In the genomic region with DNA sequence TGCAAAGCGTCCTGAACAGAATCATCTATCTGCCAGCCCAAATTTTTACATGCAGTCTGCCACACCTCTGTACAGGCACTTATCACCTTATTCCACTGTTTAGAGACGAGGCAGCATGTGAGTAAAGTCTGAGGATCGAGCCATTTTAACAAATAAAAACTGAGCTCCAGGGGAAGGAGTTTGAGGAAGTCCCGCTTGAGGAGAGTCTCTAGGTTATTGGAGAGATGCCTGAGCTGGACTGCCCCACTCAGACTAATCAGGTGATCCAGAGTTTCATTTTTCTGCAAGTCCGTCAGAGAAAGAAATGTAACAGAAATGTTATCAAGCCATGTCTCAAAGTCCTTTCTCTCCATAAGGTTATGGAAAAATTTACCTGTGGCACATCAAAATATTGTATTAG, we compare ENCODE assay signal across 1 cellular context.
TF ChIP-seq lines count a peak whose summit lies in the region.

No MANE protein-coding gene starts in this region.

TF ChIP-seq in GM23338, 12 proteins besides CTCF, POLR2A, EP300 and RAD21:
- TF ChIP-seq NANOG (IDR thresholded peaks at IDR 0.05; ENCODE audit: borderline replicate concordance) (no peak), POLR2AphosphoS5 (IDR thresholded peaks at IDR 0.05; ENCODE audit: low read depth) (no peak), ZNF114 (CRISPR knock-in tag; IDR thresholded peaks at IDR 0.05) (no peak), EZH2 (IDR thresholded peaks at IDR 0.05; ENCODE audit: low read depth, unreplicated experiment) (no peak), EZH2phosphoT487 (IDR thresholded peaks at IDR 0.05; ENCODE audit: unreplicated experiment) (no peak), ZNF331 (CRISPR knock-in tag; IDR thresholded peaks at IDR 0.05; ENCODE audit: low read depth) (no peak), CREB1 (CRISPR knock-in tag; IDR thresholded peaks at IDR 0.05; ENCODE audit: low read depth) (no peak), JUNB (IDR thresholded peaks at IDR 0.05; ENCODE audit: unreplicated experiment) (no peak), STAT1 (IDR thresholded peaks at IDR 0.05; ENCODE audit: unreplicated experiment) (no peak)
- TF ChIP-seq, protein P1, sequence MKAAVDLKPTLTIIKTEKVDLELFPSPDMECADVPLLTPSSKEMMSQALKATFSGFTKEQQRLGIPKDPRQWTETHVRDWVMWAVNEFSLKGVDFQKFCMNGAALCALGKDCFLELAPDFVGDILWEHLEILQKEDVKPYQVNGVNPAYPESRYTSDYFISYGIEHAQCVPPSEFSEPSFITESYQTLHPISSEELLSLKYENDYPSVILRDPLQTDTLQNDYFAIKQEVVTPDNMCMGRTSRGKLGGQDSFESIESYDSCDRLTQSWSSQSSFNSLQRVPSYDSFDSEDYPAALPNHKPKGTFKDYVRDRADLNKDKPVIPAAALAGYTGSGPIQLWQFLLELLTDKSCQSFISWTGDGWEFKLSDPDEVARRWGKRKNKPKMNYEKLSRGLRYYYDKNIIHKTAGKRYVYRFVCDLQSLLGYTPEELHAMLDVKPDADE (IDR thresholded peaks at IDR 0.05): no peak
- TF ChIP-seq, protein P2, sequence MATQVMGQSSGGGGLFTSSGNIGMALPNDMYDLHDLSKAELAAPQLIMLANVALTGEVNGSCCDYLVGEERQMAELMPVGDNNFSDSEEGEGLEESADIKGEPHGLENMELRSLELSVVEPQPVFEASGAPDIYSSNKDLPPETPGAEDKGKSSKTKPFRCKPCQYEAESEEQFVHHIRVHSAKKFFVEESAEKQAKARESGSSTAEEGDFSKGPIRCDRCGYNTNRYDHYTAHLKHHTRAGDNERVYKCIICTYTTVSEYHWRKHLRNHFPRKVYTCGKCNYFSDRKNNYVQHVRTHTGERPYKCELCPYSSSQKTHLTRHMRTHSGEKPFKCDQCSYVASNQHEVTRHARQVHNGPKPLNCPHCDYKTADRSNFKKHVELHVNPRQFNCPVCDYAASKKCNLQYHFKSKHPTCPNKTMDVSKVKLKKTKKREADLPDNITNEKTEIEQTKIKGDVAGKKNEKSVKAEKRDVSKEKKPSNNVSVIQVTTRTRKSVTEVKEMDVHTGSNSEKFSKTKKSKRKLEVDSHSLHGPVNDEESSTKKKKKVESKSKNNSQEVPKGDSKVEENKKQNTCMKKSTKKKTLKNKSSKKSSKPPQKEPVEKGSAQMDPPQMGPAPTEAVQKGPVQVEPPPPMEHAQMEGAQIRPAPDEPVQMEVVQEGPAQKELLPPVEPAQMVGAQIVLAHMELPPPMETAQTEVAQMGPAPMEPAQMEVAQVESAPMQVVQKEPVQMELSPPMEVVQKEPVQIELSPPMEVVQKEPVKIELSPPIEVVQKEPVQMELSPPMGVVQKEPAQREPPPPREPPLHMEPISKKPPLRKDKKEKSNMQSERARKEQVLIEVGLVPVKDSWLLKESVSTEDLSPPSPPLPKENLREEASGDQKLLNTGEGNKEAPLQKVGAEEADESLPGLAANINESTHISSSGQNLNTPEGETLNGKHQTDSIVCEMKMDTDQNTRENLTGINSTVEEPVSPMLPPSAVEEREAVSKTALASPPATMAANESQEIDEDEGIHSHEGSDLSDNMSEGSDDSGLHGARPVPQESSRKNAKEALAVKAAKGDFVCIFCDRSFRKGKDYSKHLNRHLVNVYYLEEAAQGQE (IDR thresholded peaks at IDR 0.05; ENCODE audit: unreplicated experiment): no peak
- TF ChIP-seq, protein P3, sequence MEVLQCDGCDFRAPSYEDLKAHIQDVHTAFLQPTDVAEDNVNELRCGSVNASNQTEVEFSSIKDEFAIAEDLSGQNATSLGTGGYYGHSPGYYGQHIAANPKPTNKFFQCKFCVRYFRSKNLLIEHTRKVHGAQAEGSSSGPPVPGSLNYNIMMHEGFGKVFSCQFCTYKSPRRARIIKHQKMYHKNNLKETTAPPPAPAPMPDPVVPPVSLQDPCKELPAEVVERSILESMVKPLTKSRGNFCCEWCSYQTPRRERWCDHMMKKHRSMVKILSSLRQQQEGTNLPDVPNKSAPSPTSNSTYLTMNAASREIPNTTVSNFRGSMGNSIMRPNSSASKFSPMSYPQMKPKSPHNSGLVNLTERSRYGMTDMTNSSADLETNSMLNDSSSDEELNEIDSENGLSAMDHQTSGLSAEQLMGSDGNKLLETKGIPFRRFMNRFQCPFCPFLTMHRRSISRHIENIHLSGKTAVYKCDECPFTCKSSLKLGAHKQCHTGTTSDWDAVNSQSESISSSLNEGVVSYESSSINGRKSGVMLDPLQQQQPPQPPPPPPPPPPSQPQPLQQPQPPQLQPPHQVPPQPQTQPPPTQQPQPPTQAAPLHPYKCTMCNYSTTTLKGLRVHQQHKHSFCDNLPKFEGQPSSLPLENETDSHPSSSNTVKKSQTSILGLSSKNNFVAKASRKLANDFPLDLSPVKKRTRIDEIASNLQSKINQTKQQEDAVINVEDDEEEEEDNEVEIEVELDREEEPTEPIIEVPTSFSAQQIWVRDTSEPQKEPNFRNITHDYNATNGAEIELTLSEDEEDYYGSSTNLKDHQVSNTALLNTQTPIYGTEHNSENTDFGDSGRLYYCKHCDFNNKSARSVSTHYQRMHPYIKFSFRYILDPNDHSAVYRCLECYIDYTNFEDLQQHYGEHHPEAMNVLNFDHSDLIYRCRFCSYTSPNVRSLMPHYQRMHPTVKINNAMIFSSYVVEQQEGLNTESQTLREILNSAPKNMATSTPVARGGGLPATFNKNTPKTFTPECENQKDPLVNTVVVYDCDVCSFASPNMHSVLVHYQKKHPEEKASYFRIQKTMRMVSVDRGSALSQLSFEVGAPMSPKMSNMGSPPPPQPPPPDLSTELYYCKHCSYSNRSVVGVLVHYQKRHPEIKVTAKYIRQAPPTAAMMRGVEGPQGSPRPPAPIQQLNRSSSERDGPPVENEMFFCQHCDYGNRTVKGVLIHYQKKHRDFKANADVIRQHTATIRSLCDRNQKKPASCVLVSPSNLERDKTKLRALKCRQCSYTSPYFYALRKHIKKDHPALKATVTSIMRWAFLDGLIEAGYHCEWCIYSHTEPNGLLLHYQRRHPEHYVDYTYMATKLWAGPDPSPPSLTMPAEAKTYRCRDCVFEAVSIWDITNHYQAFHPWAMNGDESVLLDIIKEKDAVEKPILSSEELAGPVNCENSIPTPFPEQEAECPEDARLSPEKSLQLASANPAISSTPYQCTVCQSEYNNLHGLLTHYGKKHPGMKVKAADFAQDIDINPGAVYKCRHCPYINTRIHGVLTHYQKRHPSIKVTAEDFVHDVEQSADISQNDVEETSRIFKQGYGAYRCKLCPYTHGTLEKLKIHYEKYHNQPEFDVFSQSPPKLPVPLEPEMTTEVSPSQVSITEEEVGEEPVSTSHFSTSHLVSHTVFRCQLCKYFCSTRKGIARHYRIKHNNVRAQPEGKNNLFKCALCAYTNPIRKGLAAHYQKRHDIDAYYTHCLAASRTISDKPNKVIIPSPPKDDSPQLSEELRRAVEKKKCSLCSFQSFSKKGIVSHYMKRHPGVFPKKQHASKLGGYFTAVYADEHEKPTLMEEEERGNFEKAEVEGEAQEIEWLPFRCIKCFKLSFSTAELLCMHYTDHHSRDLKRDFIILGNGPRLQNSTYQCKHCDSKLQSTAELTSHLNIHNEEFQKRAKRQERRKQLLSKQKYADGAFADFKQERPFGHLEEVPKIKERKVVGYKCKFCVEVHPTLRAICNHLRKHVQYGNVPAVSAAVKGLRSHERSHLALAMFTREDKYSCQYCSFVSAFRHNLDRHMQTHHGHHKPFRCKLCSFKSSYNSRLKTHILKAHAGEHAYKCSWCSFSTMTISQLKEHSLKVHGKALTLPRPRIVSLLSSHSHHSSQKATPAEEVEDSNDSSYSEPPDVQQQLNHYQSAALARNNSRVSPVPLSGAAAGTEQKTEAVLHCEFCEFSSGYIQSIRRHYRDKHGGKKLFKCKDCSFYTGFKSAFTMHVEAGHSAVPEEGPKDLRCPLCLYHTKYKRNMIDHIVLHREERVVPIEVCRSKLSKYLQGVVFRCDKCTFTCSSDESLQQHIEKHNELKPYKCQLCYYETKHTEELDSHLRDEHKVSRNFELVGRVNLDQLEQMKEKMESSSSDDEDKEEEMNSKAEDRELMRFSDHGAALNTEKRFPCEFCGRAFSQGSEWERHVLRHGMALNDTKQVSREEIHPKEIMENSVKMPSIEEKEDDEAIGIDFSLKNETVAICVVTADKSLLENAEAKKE (CRISPR knock-in tag; IDR thresholded peaks at IDR 0.05): no peak
